37 cellular contexts compared by ENCODE assay signal in genomic region chr7:134425777-134426176, GRCh38.
"Had no signal": no experiment of that assay in that cellular context is flagged by ENCODE, and none has a peak within 500 bp of the region (broad histone marks: within the 10 kb centered on the region; RNA-seq: fewer than 3 reads in every experiment).

No MANE protein-coding gene starts in this region.

- H3K4me1 Mint-ChIP-seq: activated B cell treated with CpG ODN at 0.5 μM for 24 hours; activated T-helper 17 cell treated with anti-CD3 and anti-CD28 coated beads, Interleukin-2, amount 50 U/mL, for 72 hours had no signal

- H3K27ac Mint-ChIP-seq: activated B cell treated with CpG ODN at 0.5 μM for 24 hours; activated CD4-positive, alpha-beta memory T cell treated with anti-CD3 and anti-CD28 coated beads for 36 hours; activated CD4-positive, alpha-beta T cell treated with anti-CD3 and anti-CD28 coated beads, Interleukin-2, amount 10 ng/mL, durations not matched to agents 24 days and 14 days; activated CD8-positive, alpha-beta T cell treated with anti-CD3 and anti-CD28 coated beads for 36 hours; activated naive CD4-positive, alpha-beta T cell treated with anti-CD3 and anti-CD28 coated beads for 36 hours; activated naive CD8-positive, alpha-beta T cell treated with anti-CD3 and anti-CD28 coated beads, Interleukin-2, amount 10 ng/mL, durations not matched to agents 7 days and 5 days; activated T-cell treated with anti-CD3 and anti-CD28 coated beads, Interleukin-2, amount 50 U/mL, for 72 hours; activated T-helper 1 cell treated with anti-CD3 and anti-CD28 coated beads, Interleukin-12 subunit alpha, Interleukin-12 subunit beta, Interleukin-2, Interleukin-4 antibody, amounts not matched to agents 30 ng/mL and 10 ng/mL and 1 ng/mL, durations not matched to agents 14 hours and 24 hours and 36 hours; activated T-helper 17 cell treated with anti-CD3 and anti-CD28 coated beads, Interleukin-2, amount 50 U/mL, for 72 hours; T-helper 1 cell treated with Interleukin-12 subunit alpha and Interleukin-12 subunit beta and Interleukin-4 antibody, amounts not matched to agents 30 μg/mL and 1 μg/mL, for 36 hours; T-helper 2 cell treated with Interferon-gamma antibody and Interleukin-4, amounts not matched to agents 5 μg/mL and 100 μg/mL, for 36 hours had no signal

- H3K27ac ChIP-seq: adrenal gland, body of pancreas, brain microvascular endothelial cell, breast epithelium, VCaP had no signal

- H3K36me3 Mint-ChIP-seq: activated CD4-positive, alpha-beta memory T cell treated with anti-CD3 and anti-CD28 coated beads for 36 hours; activated naive CD4-positive, alpha-beta T cell treated with anti-CD3 and anti-CD28 coated beads, Interleukin-2, amount 50 U/mL, for 72 hours; activated naive CD8-positive, alpha-beta T cell treated with anti-CD3 and anti-CD28 coated beads, Interleukin-2, amount 10 ng/mL, durations not matched to agents 7 days and 5 days had no signal

- H3K27me3 Mint-ChIP-seq: activated CD8-positive, alpha-beta T cell treated with anti-CD3 and anti-CD28 coated beads for 36 hours had no signal

- H3K4me3 Mint-ChIP-seq: activated B cell treated with CpG ODN at 0.5 μM for 24 hours; activated CD4-positive, alpha-beta memory T cell treated with anti-CD3 and anti-CD28 coated beads for 36 hours; activated CD4-positive, alpha-beta T cell treated with anti-CD3 and anti-CD28 coated beads, Interleukin-2, amount 10 ng/mL, durations not matched to agents 24 days and 14 days; activated CD8-positive, alpha-beta T cell treated with anti-CD3 and anti-CD28 coated beads for 36 hours; activated naive CD4-positive, alpha-beta T cell treated with anti-CD3 and anti-CD28 coated beads for 36 hours; activated naive CD8-positive, alpha-beta T cell treated with anti-CD3 and anti-CD28 coated beads, Interleukin-2, amount 10 ng/mL, durations not matched to agents 7 days and 5 days; activated T-cell treated with anti-CD3 and anti-CD28 coated beads, Interleukin-2, amount 50 U/mL, for 4 hours; activated T-cell treated with anti-CD3 and anti-CD28 coated beads, Interleukin-2, amount 50 U/mL, for 72 hours; activated T-helper 1 cell treated with anti-CD3 and anti-CD28 coated beads, Interleukin-12 subunit alpha, Interleukin-12 subunit beta, Interleukin-2, Interleukin-4 antibody, amounts not matched to agents 30 ng/mL and 10 ng/mL and 1 ng/mL, durations not matched to agents 14 hours and 24 hours and 36 hours; activated T-helper 17 cell treated with anti-CD3 and anti-CD28 coated beads, Interleukin-2, amount 50 U/mL, for 72 hours; T-helper 1 cell treated with Interleukin-12 subunit alpha and Interleukin-12 subunit beta and Interleukin-4 antibody, amounts not matched to agents 30 μg/mL and 1 μg/mL, for 36 hours; T-helper 2 cell treated with Interferon-gamma antibody and Interleukin-4, amounts not matched to agents 5 μg/mL and 100 μg/mL, for 36 hours had no signal

- H3K9me3 ChIP-seq: adrenal gland, body of pancreas, breast epithelium had no signal

- H3K4me1 ChIP-seq: adrenal gland, body of pancreas, breast epithelium had no signal

- DNase-seq: activated B cell treated with CpG ODN at 0.5 μM for 24 hours; activated CD4-positive, alpha-beta memory T cell treated with anti-CD3 and anti-CD28 coated beads for 36 hours; activated CD4-positive, alpha-beta T cell treated with anti-CD3 and anti-CD28 coated beads for 4 hours; activated CD4-positive, alpha-beta T cell treated with anti-CD3 and anti-CD28 coated beads, Interleukin-2, amount 10 ng/mL, durations not matched to agents 24 days and 14 days; activated CD4-positive, alpha-beta T cell treated with anti-CD3 and anti-CD28 coated beads, Interleukin-2, amount 50 U/mL, for 1 hour; activated CD4-positive, alpha-beta T cell treated with anti-CD3 and anti-CD28 coated beads, Interleukin-2, amount 50 U/mL, for 4 hours; activated CD4-positive, CD25-positive, alpha-beta regulatory T cell treated with anti-CD3 and anti-CD28 coated beads, Interleukin-2, amount 50 U/mL, for 72 hours; activated CD8-positive, alpha-beta memory T cell treated with anti-CD3 and anti-CD28 coated beads, Interleukin-2, amount 50 U/mL, for 4 hours; activated CD8-positive, alpha-beta T cell treated with anti-CD3 and anti-CD28 coated beads for 36 hours; activated effector memory CD4-positive, alpha-beta T cell treated with anti-CD3 and anti-CD28 coated beads, Interleukin-2, amount 50 U/mL, for 16 hours; activated gamma-delta T cell treated with Interleukin-2 at 50 U/mL for 16 hours; activated naive CD4-positive, alpha-beta T cell; activated naive CD4-positive, alpha-beta T cell treated with anti-CD3 and anti-CD28 coated beads for 36 hours; activated naive CD4-positive, alpha-beta T cell treated with anti-CD3 and anti-CD28 coated beads, Interleukin-2, amount 50 U/mL, for 16 hours; activated naive CD8-positive, alpha-beta T cell treated with anti-CD3 and anti-CD28 coated beads, Interleukin-2, amount 10 ng/mL, durations not matched to agents 7 days and 5 days; activated T-cell treated with anti-CD3 and anti-CD28 coated beads for 4 hours; activated T-cell treated with anti-CD3 and anti-CD28 coated beads, Interleukin-2, amount 50 U/mL, for 1 hour; activated T-cell treated with anti-CD3 and anti-CD28 coated beads, Interleukin-2, amount 50 U/mL, for 4 hours; activated T-cell treated with anti-CD3 and anti-CD28 coated beads, Interleukin-2, amount 50 U/mL, for 72 hours; adrenal gland; amniotic stem cell; aorta; body of pancreas; brain microvascular endothelial cell; central memory CD4-positive, alpha-beta T cell; T-helper 1 cell; T-helper 2 cell; T-helper 9 cell had no signal

- H3K9me3 Mint-ChIP-seq: activated B cell treated with CpG ODN at 0.5 μM for 24 hours; activated CD4-positive, alpha-beta memory T cell treated with anti-CD3 and anti-CD28 coated beads for 36 hours; activated CD4-positive, alpha-beta T cell treated with anti-CD3 and anti-CD28 coated beads, Interleukin-2, amount 10 ng/mL, durations not matched to agents 24 days and 14 days; activated CD8-positive, alpha-beta T cell treated with anti-CD3 and anti-CD28 coated beads for 36 hours; activated naive CD4-positive, alpha-beta T cell treated with anti-CD3 and anti-CD28 coated beads, Interleukin-2, amount 50 U/mL, for 72 hours; activated T-cell treated with anti-CD3 and anti-CD28 coated beads, Interleukin-2, amount 50 U/mL, for 4 hours; activated T-cell treated with anti-CD3 and anti-CD28 coated beads, Interleukin-2, amount 50 U/mL, for 72 hours; activated T-helper 1 cell treated with anti-CD3 and anti-CD28 coated beads, Interleukin-12 subunit alpha, Interleukin-12 subunit beta, Interleukin-2, Interleukin-4 antibody, amounts not matched to agents 30 ng/mL and 10 ng/mL and 1 ng/mL, durations not matched to agents 14 hours and 24 hours and 36 hours; activated T-helper 17 cell treated with anti-CD3 and anti-CD28 coated beads, Interleukin-2, amount 50 U/mL, for 72 hours; T-helper 1 cell treated with Interleukin-12 subunit alpha and Interleukin-12 subunit beta and Interleukin-4 antibody, amounts not matched to agents 30 μg/mL and 1 μg/mL, for 36 hours; T-helper 2 cell treated with Interferon-gamma antibody and Interleukin-4, amounts not matched to agents 5 μg/mL and 100 μg/mL, for 36 hours had no signal

- FAIRE-seq: astrocyte, TTC549 had no signal

- H3K4me3 ChIP-seq: adrenal gland, body of pancreas, breast epithelium had no signal

- ATAC-seq: activated CD8-positive, alpha-beta T cell treated with anti-CD3 and anti-CD28 coated beads for 36 hours; activated T-cell treated with anti-CD3 and anti-CD28 coated beads, Interleukin-2, amount 50 U/mL, for 4 hours; activated T-cell treated with anti-CD3 and anti-CD28 coated beads, Interleukin-2, amount 50 U/mL, for 72 hours; activated T-helper 17 cell treated with anti-CD3 and anti-CD28 coated beads, Interleukin-2, amount 50 U/mL, for 72 hours; body of pancreas had no signal

- H3K36me3 ChIP-seq: adrenal gland, brain microvascular endothelial cell, breast epithelium had no signal
